In genomic region chr2:199160677-199161465, GRCh38 we compare ENCODE assay signal across 17 cellular contexts.
DNase-seq lines count a peak whose midpoint lies in the region; TF ChIP-seq lines count a peak whose summit lies in the region.
"Had no signal": no experiment of that assay in that cellular context is flagged by ENCODE, and none has a peak within 500 bp of the region (broad histone marks: within the 10 kb centered on the region; RNA-seq: fewer than 3 reads in every experiment).

No MANE protein-coding gene starts in this region.

- H3K4me3 ChIP-seq in breast epithelium, result no peak overlapping the region
- no peak overlapping the region for H3K4me3 ChIP-seq in testis
- no peak overlapping the region for H3K4me3 ChIP-seq in H7 (ENCODE audit: insufficient read depth, low read depth, low read length)
- H3K4me3 ChIP-seq: left ventricle myocardium inferior, upper lobe of right lung had no signal

- intact Hi-C loops in MCF 10A (cut with micrococcal nuclease) (no loop called here), breast epithelium (cut with DNase I; ENCODE audit: low total_unique reads) (loop anchor here (2.0 kb wide), 1 partner anchor 18 kb away; no protein-coding TSS in a partner anchor), testis (cut with DNase I; ENCODE audit: low total_unique reads) (no loop called here)

- H3K36me3 ChIP-seq in breast epithelium (no peaks in the 10 kb centered on the region), testis (ENCODE audit: low read depth, missing control alignments) (no peaks in the 10 kb centered on the region), H7 (replicated peaks; ENCODE audit: control insufficient read depth, insufficient read depth, low read length) (no peaks in the 10 kb centered on the region)
- H3K36me3 ChIP-seq: left ventricle myocardium inferior, upper lobe of right lung had no signal

- H3K27ac ChIP-seq in breast epithelium, result no peak overlapping the region
- no peak overlapping the region for H3K27ac ChIP-seq in testis
- H3K27ac ChIP-seq: left ventricle myocardium inferior, upper lobe of right lung had no signal

- WGBS in testis, 2 donors, result 47 to 55% methylated on average over 1 of the region's 1 CpG

- H3K9me3 ChIP-seq in breast epithelium, result peaks cover 0 to 10% of the 10 kb centered on the region in 2 donors
- no peaks in the 10 kb centered on the region for H3K9me3 ChIP-seq in testis
- H3K9me3 ChIP-seq: upper lobe of right lung had no signal

- POLR2A ChIA-PET in MCF 10A (lab: Yijun Ruan, JAX), result interaction anchor here (0.6 kb wide), 1 partner anchor 53 kb away, joined by 4 read pairs; no protein-coding TSS in a partner anchor

- DNase-seq in MCF 10A (ENCODE audit: unreplicated experiment) (peak; percentile 48), breast epithelium (ENCODE audit: low spot score in 2 of 2) (no peak), T1000 (lab: John Stamatoyannopoulos, UW) (peak; percentile 5), fibroblast of the conjunctiva (ENCODE audit: low read depth) (peak; percentile 47), testis (peak; percentile 15), SW480 (ENCODE audit: low spot score) (no peak), H7 (no peak)
- no peak for DNase-seq in stimulated activated naive CD4-positive, alpha-beta T cell (lab: John Stamatoyannopoulos, UW)
- DNase-seq: 8988T; activated CD4-positive, alpha-beta T cell treated with anti-CD3 and anti-CD28 coated beads, Interleukin-2, amount 50 U/mL, for 48 hours; activated naive CD4-positive, alpha-beta T cell treated with anti-CD3 and anti-CD28 coated beads, Interleukin-2, amount 10 ng/mL, durations not matched to agents 7 days and 5 days; DMS53; head of caudate nucleus; left ventricle myocardium inferior; T-helper 17 cell; upper lobe of right lung had no signal

- BruUV-seq in MCF 10A (replicated peaks; lab: Mats Ljungman, UMichigan), result no TSS peak

- TF ChIP-seq CTCF in MCF 10A (IDR thresholded peaks at IDR 0.05; ENCODE audit: unreplicated experiment) (no peak), breast epithelium (IDR thresholded peaks at IDR 0.05) (no peak), testis (IDR thresholded peaks at IDR 0.05) (no peak)

- peaks cover 6% of the 10 kb centered on the region for H3K4me1 Mint-ChIP-seq in MCF 10A (ENCODE audit: insufficient read depth, unreplicated experiment)
- H3K4me1 Mint-ChIP-seq: activated naive CD4-positive, alpha-beta T cell treated with anti-CD3 and anti-CD28 coated beads, Interleukin-2, amount 10 ng/mL, durations not matched to agents 7 days and 5 days; neural crest cell; T-helper 17 cell had no signal

- no peaks in the 10 kb centered on the region for H3K36me3 Mint-ChIP-seq in MCF 10A (ENCODE audit: insufficient read depth, unreplicated experiment)
- H3K36me3 Mint-ChIP-seq: activated naive CD4-positive, alpha-beta T cell treated with anti-CD3 and anti-CD28 coated beads, Interleukin-2, amount 10 ng/mL, durations not matched to agents 7 days and 5 days had no signal

- H3K27me3 ChIP-seq in breast epithelium (no peaks in the 10 kb centered on the region), testis (no peaks in the 10 kb centered on the region), H7 (ENCODE audit: control insufficient read depth, insufficient read depth, low read length) (no peaks in the 10 kb centered on the region)
- H3K27me3 ChIP-seq: upper lobe of right lung had no signal

- H3K27me3 Mint-ChIP-seq in MCF 10A (ENCODE audit: insufficient read depth, unreplicated experiment), result peaks cover 8% of the 10 kb centered on the region
- H3K27me3 Mint-ChIP-seq: activated naive CD4-positive, alpha-beta T cell treated with anti-CD3 and anti-CD28 coated beads, Interleukin-2, amount 10 ng/mL, durations not matched to agents 7 days and 5 days; T-helper 17 cell had no signal

- CTCF ChIA-PET in MCF 10A (lab: Yijun Ruan, JAX), result interaction anchor here (0.5 to 0.6 kb wide), 2 partner anchors 206 to 575 kb away, joined by 3 read pairs; no protein-coding TSS in a partner anchor

- TF ChIP-seq POLR2A in breast epithelium (IDR thresholded peaks at IDR 0.05), result no peak
- TF ChIP-seq POLR2A in testis (IDR thresholded peaks at IDR 0.05), result no peak

- H3K4me3 Mint-ChIP-seq in MCF 10A (ENCODE audit: unreplicated experiment), result no peak overlapping the region
- H3K4me3 Mint-ChIP-seq: activated naive CD4-positive, alpha-beta T cell treated with anti-CD3 and anti-CD28 coated beads, Interleukin-2, amount 10 ng/mL, durations not matched to agents 7 days and 5 days; neural crest cell; T-helper 17 cell had no signal

- H3K4me1 ChIP-seq in breast epithelium (no peaks in the 10 kb centered on the region), testis (peaks cover 3% of the 10 kb centered on the region)
- H3K4me1 ChIP-seq: left ventricle myocardium inferior, upper lobe of right lung had no signal

- H3K9me3 Mint-ChIP-seq in MCF 10A (ENCODE audit: unreplicated experiment), result peaks cover 20% of the 10 kb centered on the region
- H3K9me3 Mint-ChIP-seq: activated naive CD4-positive, alpha-beta T cell treated with anti-CD3 and anti-CD28 coated beads, Interleukin-2, amount 10 ng/mL, durations not matched to agents 7 days and 5 days had no signal

- no peak overlapping the region for H3K27ac Mint-ChIP-seq in MCF 10A (ENCODE audit: low read depth, unreplicated experiment)
- H3K27ac Mint-ChIP-seq: activated naive CD4-positive, alpha-beta T cell treated with anti-CD3 and anti-CD28 coated beads, Interleukin-2, amount 10 ng/mL, durations not matched to agents 7 days and 5 days; T-helper 17 cell had no signal

Comparison
In these comparisons a context has a peak if more than half of its experiments do, and no peak if none do; other contexts are left out.
1. DNase-seq: peak in MCF 10A (single experiment), T1000 (single experiment), fibroblast of the conjunctiva (single experiment) and testis (single experiment); none in breast epithelium (0 of 2), stimulated activated naive CD4-positive, alpha-beta T cell (0 of 6), SW480 (single experiment) and H7 (single experiment).